ENCODE assay signal across 9 cellular contexts in genomic region chr11:67261635-67261941, GRCh38. TPM values are rescaled to one million over a fixed set of nuclear protein-coding genes. Genes with fewer than 3 reads are reported as not detected.
DNase-seq lines count a peak whose midpoint lies in the region; ATAC-seq, FAIRE-seq and TF ChIP-seq lines count a peak whose summit lies in the region.
"Had no signal": no experiment of that assay in that cellular context is flagged by ENCODE, and none has a peak within 500 bp of the region (broad histone marks: within the 10 kb centered on the region; RNA-seq: fewer than 3 reads in every experiment).

No MANE protein-coding gene starts in this region.

- no TSS peak for BruUV-seq in endothelial cell of umbilical vein (replicated peaks; lab: Mats Ljungman, UMichigan)

- H3K4me1 ChIP-seq in HUES64 (ENCODE audit: insufficient read depth, low read length), result peaks cover 13% of the 10 kb centered on the region
- peaks cover 6% of the 10 kb centered on the region for H3K4me1 ChIP-seq in endothelial cell of umbilical vein (ENCODE audit: control insufficient read depth, extremely low read depth, insufficient read depth, low read length)
- H3K4me1 ChIP-seq in neutrophil (ENCODE audit: control insufficient read depth in 1 of 2, insufficient read depth in 1 of 2, low read depth in 1 of 2, low read length in 1 of 2), result peaks cover 28 to 40% of the 10 kb centered on the region in 2 experiments

- no peak overlapping the region for H3K27ac ChIP-seq in HUES64 (ENCODE audit: low read depth, low read length)
- H3K27ac ChIP-seq in endothelial cell of umbilical vein (ENCODE audit: insufficient read depth, low read depth, low read length), result no peak overlapping the region
- H3K27ac ChIP-seq in neutrophil, result no peak overlapping the region

- H4K20me1 ChIP-seq in endothelial cell of umbilical vein (replicated peaks; ENCODE audit: control insufficient read depth, extremely low read depth, insufficient read depth, low read length), result no peaks in the 10 kb centered on the region

- H3K9me3 ChIP-seq in HUES64 (ENCODE audit: insufficient read depth, low read depth, low read length) (no peaks in the 10 kb centered on the region), endothelial cell of umbilical vein (replicated peaks; ENCODE audit: control insufficient read depth, insufficient read depth, low read length) (no peaks in the 10 kb centered on the region), neutrophil (no peaks in the 10 kb centered on the region)

- H3K79me2 ChIP-seq in endothelial cell of umbilical vein (ENCODE audit: control insufficient read depth, insufficient read depth, low read length), result no peaks in the 10 kb centered on the region

- no peaks in the 10 kb centered on the region for H3K9me1 ChIP-seq in endothelial cell of umbilical vein (replicated peaks; ENCODE audit: control insufficient read depth, extremely low read depth, insufficient read depth, low read length)

- TF ChIP-seq CTCF in AG04449 (IDR thresholded peaks at IDR 0.05; ENCODE audit: insufficient read depth, low read length, missing control alignments), result peak; percentile 38
- peak; percentile 14 to 42 for TF ChIP-seq CTCF in endothelial cell of umbilical vein (IDR thresholded peaks at IDR 0.05; ENCODE audit: extremely low read depth in 1 of 2, insufficient read depth in 1 of 2, low read depth in 1 of 2, low read length in 2 of 2)
- TF ChIP-seq CTCF in neutrophil (IDR thresholded peaks at IDR 0.05), result no peak

- H3K27me3 ChIP-seq in HUES64 (ENCODE audit: insufficient read depth, low read length), result peaks cover 22% of the 10 kb centered on the region
- no peaks in the 10 kb centered on the region for H3K27me3 ChIP-seq in endothelial cell of umbilical vein (ENCODE audit: control insufficient read depth in 2 of 2, insufficient read depth in 2 of 2, low read length in 2 of 2)
- peaks cover 21% of the 10 kb centered on the region for H3K27me3 ChIP-seq in neutrophil

- H3K36me3 ChIP-seq in HUES64 (ENCODE audit: insufficient read depth, low read length), result peaks cover 7% of the 10 kb centered on the region
- H3K36me3 ChIP-seq in endothelial cell of umbilical vein (ENCODE audit: control insufficient read depth in 2 of 2, extremely low read depth in 1 of 2, insufficient read depth in 2 of 2, low read length in 2 of 2), result peaks cover 0 to 3% of the 10 kb centered on the region in 2 experiments
- H3K36me3 ChIP-seq in neutrophil, result peaks cover 17% of the 10 kb centered on the region

- POLR2A ChIA-PET in AG04449 (lab: Yijun Ruan, JAX) (interaction anchor here (0.8 to 1.5 kb wide), 4 partner anchors 22 to 140 kb away, joined by 3 to 9 read pairs (median 4); partner anchors contain the start of gene PPP1CA), endothelial cell of umbilical vein (lab: Charles Lee) (interaction anchor here (0.6 to 1.3 kb wide), 3 partner anchors 9 to 58 kb away, joined by 3 to 6 read pairs (median 4); no protein-coding TSS in a partner anchor)

- H3K4me3 ChIP-seq in AG04449 (ENCODE audit: low read depth, low read length) (peak overlapping the region; percentile 32), HUES64 (ENCODE audit: low read length) (peak overlapping the region; percentile 45), endothelial cell of umbilical vein (replicated peaks in 1 of 3; ENCODE audit: insufficient read depth in 1 of 3, low read depth in 1 of 3, low read length in 3 of 3) (peak overlapping the region in 1 of 3 experiments; percentile 11), neutrophil (ENCODE audit: low read depth in 1 of 2, low read length in 1 of 2) (peak overlapping the region; percentile 5 to 18)

- CTCF ChIA-PET in AG04449 (lab: Yijun Ruan, JAX) (interaction anchor here (0.8 to 11.9 kb wide), 35 partner anchors 10 to 206 kb away, joined by 3 to 295 read pairs (median 9); partner anchors contain the start of genes ANKRD13D, CLCF1, POLD4 and PPP1CA), endothelial cell of umbilical vein (lab: Charles Lee) (interaction anchor here (0.7 to 4.9 kb wide), 28 partner anchors 8 to 207 kb away, joined by 3 to 151 read pairs (median 6); partner anchors contain the start of genes ANKRD13D and CLCF1)

- peak overlapping the region; percentile 44 for H3K4me2 ChIP-seq in endothelial cell of umbilical vein (ENCODE audit: insufficient read depth, low read length)

- intact Hi-C loops in endothelial cell of umbilical vein (cut with micrococcal nuclease), result loop anchor here (10.0 kb wide), 1 partner anchor 243 kb away; the partner anchor contains the start of genes CDK2AP2 and PITPNM1

- FAIRE-seq in endothelial cell of umbilical vein (lab: Jason Lieb, UNC), result no peak

- 5% methylated on average over 19 of the region's 19 CpGs for WGBS in HUES64

- no peak for DNase-seq in AG04449 (ENCODE audit: low read depth, low spot score)
- DNase-seq in endothelial cell of umbilical vein (ENCODE audit: low read depth, low spot score), result no peak
- no peak for DNase-seq in NCI-H446 treated with DMSO at 0.1 percent for 48 hours (lab: John Stamatoyannopoulos, UW)
- no peak for DNase-seq in stimulated activated CD4-positive, alpha-beta T cell treated with anti-CD3 and anti-CD28 coated beads, Interleukin-1b, Interleukin-23, amount 100 ng/mL, for 48 hours
- no peak for DNase-seq in NCI-H82 treated with DMSO at 0.1 percent for 48 hours (lab: John Stamatoyannopoulos, UW; ENCODE audit: unreplicated experiment)
- DNase-seq: DMS153 had no signal

- dilution Hi-C loops in endothelial cell of umbilical vein (cut with MboI; ENCODE audit: extremely low pct_ligation_motif_present, low sequenced_read_pairs), result no loop called here

- TF ChIP-seq POLR2A in endothelial cell of umbilical vein (IDR thresholded peaks at IDR 0.05; ENCODE audit: low read depth, low read length), result no peak

- H3K9ac ChIP-seq in HUES64 (ENCODE audit: low read depth, low read length) (no peak overlapping the region), endothelial cell of umbilical vein (replicated peaks; ENCODE audit: extremely low read depth, insufficient read depth, low read length) (no peak overlapping the region)

- H2AFZ ChIP-seq in endothelial cell of umbilical vein (ENCODE audit: low read depth, low read length), result peak overlapping the region; percentile 63

- ATAC-seq in GM21825 (IDR thresholded peaks at IDR 0.05; ENCODE audit: unreplicated experiment), result no peak

TF ChIP-seq in endothelial cell of umbilical vein, 7 proteins besides CTCF, POLR2A, EP300 and RAD21:
- no peak for TF ChIP-seq MAX (IDR thresholded peaks at IDR 0.05; ENCODE audit: insufficient read depth, insufficient read length)
- no peak for TF ChIP-seq FOS (IDR thresholded peaks at IDR 0.05; ENCODE audit: borderline replicate concordance, insufficient read depth, low read length)
- no peak for TF ChIP-seq JUN (IDR thresholded peaks at IDR 0.05; ENCODE audit: borderline replicate concordance, insufficient read depth, insufficient read length, low read depth)
- TF ChIP-seq MYC (IDR thresholded peaks at IDR 0.05; ENCODE audit: low read depth, low read length), result no peak
- no peak for TF ChIP-seq EZH2 (IDR thresholded peaks at IDR 0.05; ENCODE audit: borderline replicate concordance, low read depth, low read length, severe bottlenecking)
- TF ChIP-seq POLR2AphosphoS5 (IDR thresholded peaks at IDR 0.05; ENCODE audit: insufficient read depth, low read depth, low read length), result no peak
- TF ChIP-seq GATA2 (IDR thresholded peaks at IDR 0.05; ENCODE audit: insufficient read depth, insufficient read length, low read depth, low read length), result no peak
TF ChIP-seq in endothelial cell of umbilical vein: peak in this region for 0.

RNA-seq across cellular contexts. Expression of gene GRK2, which starts 4.7 kb away (rescaled TPM):
- polyA plus RNA-seq in HUES64 (2013, experiment 1 of 2), result 30.8 TPM
- 34.2 TPM for polyA plus RNA-seq in HUES64 (2013, experiment 2 of 2)
- 62.3 and 66.9 TPM in 2 replicates for total RNA-seq in endothelial cell of umbilical vein
- 57.9 and 73.1 TPM in 2 replicates for polyA plus RNA-seq in endothelial cell of umbilical vein
- polyA plus RNA-seq in endothelial cell of umbilical vein (2011; cell fraction: cytosol; rRNA removed), result 41.3 and 53.7 TPM in 2 replicates
- 132 and 162 TPM in 2 replicates for polyA plus RNA-seq in endothelial cell of umbilical vein (2011; cell fraction: nucleus; rRNA removed)
- polyA plus RNA-seq in endothelial cell of umbilical vein (2012), result 41.3 and 55.6 TPM in 2 replicates
- 30.8 and 39.9 TPM in 2 replicates for polyA minus RNA-seq in endothelial cell of umbilical vein
- polyA minus RNA-seq in endothelial cell of umbilical vein (2011; cell fraction: cytosol; rRNA and poly(A)+ RNA removed), result 52.9 TPM
- 38.1 and 49.4 TPM in 2 replicates for polyA minus RNA-seq in endothelial cell of umbilical vein (2011; cell fraction: nucleus; rRNA and poly(A)+ RNA removed)

RNA-seq across cellular contexts. Expression of gene ANKRD13D, which starts 27.5 kb away (rescaled TPM):
- 14.1 TPM for polyA plus RNA-seq in HUES64 (2013, experiment 1 of 2)
- 13.9 TPM for polyA plus RNA-seq in HUES64 (2013, experiment 2 of 2)
- 57.5 and 69.6 TPM in 2 replicates for total RNA-seq in endothelial cell of umbilical vein
- 43.5 and 51.2 TPM in 2 replicates for polyA plus RNA-seq in endothelial cell of umbilical vein
- 23.3 and 32.6 TPM in 2 replicates for polyA plus RNA-seq in endothelial cell of umbilical vein (2011; cell fraction: cytosol; rRNA removed)
- 110 TPM in 2 replicates for polyA plus RNA-seq in endothelial cell of umbilical vein (2011; cell fraction: nucleus; rRNA removed)
- polyA plus RNA-seq in endothelial cell of umbilical vein (2012), result 18.1 and 22.7 TPM in 2 replicates
- polyA minus RNA-seq in endothelial cell of umbilical vein, result 22.4 and 23.7 TPM in 2 replicates
- 12.2 TPM for polyA minus RNA-seq in endothelial cell of umbilical vein (2011; cell fraction: cytosol; rRNA and poly(A)+ RNA removed)
- 36.1 and 50.4 TPM in 2 replicates for polyA minus RNA-seq in endothelial cell of umbilical vein (2011; cell fraction: nucleus; rRNA and poly(A)+ RNA removed)

RNA-seq across cellular contexts. Expression of gene SSH3, which starts 41.7 kb away (rescaled TPM):
- 13.7 TPM for polyA plus RNA-seq in HUES64 (2013, experiment 1 of 2)
- 14.1 TPM for polyA plus RNA-seq in HUES64 (2013, experiment 2 of 2)
- 16.5 and 22.5 TPM in 2 replicates for total RNA-seq in endothelial cell of umbilical vein
- polyA plus RNA-seq in endothelial cell of umbilical vein, result 14.3 and 16.4 TPM in 2 replicates
- 6.1 and 9.0 TPM in 2 replicates for polyA plus RNA-seq in endothelial cell of umbilical vein (2011; cell fraction: cytosol; rRNA removed)
- polyA plus RNA-seq in endothelial cell of umbilical vein (2011; cell fraction: nucleus; rRNA removed), result 44.3 and 57.9 TPM in 2 replicates
- polyA plus RNA-seq in endothelial cell of umbilical vein (2012), result 15.7 and 20.8 TPM in 2 replicates
- 5.8 and 9.4 TPM in 2 replicates for polyA minus RNA-seq in endothelial cell of umbilical vein
- 15.0 TPM for polyA minus RNA-seq in endothelial cell of umbilical vein (2011; cell fraction: cytosol; rRNA and poly(A)+ RNA removed)
- 5.3 and 12.8 TPM in 2 replicates for polyA minus RNA-seq in endothelial cell of umbilical vein (2011; cell fraction: nucleus; rRNA and poly(A)+ RNA removed)
